Comparison of ENCODE assay signal across 19 cellular contexts in the genomic region with DNA sequence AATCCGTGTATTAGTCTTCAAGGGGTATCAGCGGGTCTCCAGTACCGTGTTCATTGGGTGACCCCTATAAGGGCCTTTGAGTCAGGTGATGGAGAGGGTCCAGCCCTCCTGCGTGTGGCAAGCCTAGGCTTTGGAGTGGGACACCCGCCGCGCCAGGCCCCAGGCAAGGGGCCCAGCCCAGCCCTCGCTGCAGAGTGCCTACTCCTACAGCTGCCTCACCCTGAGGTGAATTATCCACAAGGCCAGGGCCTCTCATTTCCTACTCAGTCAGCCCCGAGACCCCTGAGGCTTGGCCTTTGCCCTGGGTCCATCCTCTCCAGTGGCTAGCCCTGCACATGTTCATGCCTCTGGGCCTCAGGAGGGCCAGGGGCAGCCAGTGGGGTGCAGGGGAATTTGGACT. TPM values are rescaled to one million over a fixed set of nuclear protein-coding genes. Genes with fewer than 3 reads are reported as not detected.
DNase-seq lines count a peak whose midpoint lies in the region; ATAC-seq, FAIRE-seq and TF ChIP-seq lines count a peak whose summit lies in the region.
"Had no signal": no experiment of that assay in that cellular context is flagged by ENCODE, and none has a peak within 500 bp of the region (broad histone marks: within the 10 kb centered on the region; RNA-seq: fewer than 3 reads in every experiment).

No MANE protein-coding gene starts in this region.

- H3K36me3 ChIP-seq in K562 (ENCODE audit: control insufficient read depth, insufficient read depth, low read length) (no peaks in the 10 kb centered on the region), upper lobe of right lung (no peaks in the 10 kb centered on the region)
- H3K36me3 ChIP-seq: BLaER1 treated with 17β-estradiol and CSF1 and Interleukin-3, amounts not matched to agents 10 nM and 100 nM; HAP-1 had no signal

- in situ Hi-C loops in K562 (cut with MboI), result no loop called here

- no peaks in the 10 kb centered on the region for H4K20me1 ChIP-seq in K562 (replicated peaks; ENCODE audit: control insufficient read depth, insufficient read depth, low read length)
- H4K20me1 ChIP-seq: BLaER1 treated with 17β-estradiol and CSF1 and Interleukin-3, amounts not matched to agents 10 nM and 100 nM had no signal

- CTCF ChIA-PET in K562 (lab: Yijun Ruan, JAX; ENCODE audit: low intra/inter-chr PET ratio), result no interaction called here

- DNase-seq in Right ventricle myocardium inferior (ENCODE audit: missing footprints), result peak; percentile 46
- no peak for DNase-seq in cardiac septum (ENCODE audit: low spot score)
- DNase-seq in K562 (ENCODE audit: extremely low read depth in 1 of 4, low spot score in 3 of 4), result no peak
- DNase-seq in mesenteric fat pad (ENCODE audit: low spot score), result peak; percentile 83
- peak; percentile 49 for DNase-seq in upper lobe of right lung
- DNase-seq in SIG-M5 treated with dmso at 0.1 percent for 504 hours (lab: John Stamatoyannopoulos, UW; ENCODE audit: unreplicated experiment), result no peak
- DNase-seq: Calu3; CD8-positive, alpha-beta T cell; DMS 273 treated with DMSO at 0.1 percent for 48 hours; DMS53; DND-41; EL; GM23248 had no signal

- no peaks in the 10 kb centered on the region for H3K9me1 ChIP-seq in K562 (ENCODE audit: control insufficient read depth, insufficient read depth, low read length)

- TF ChIP-seq CTCF in K562 (IDR thresholded peaks at IDR 0.05 in 2 of 3, conservative IDR thresholded peaks at IDR 0.05 in 1 of 3; ENCODE audit: insufficient read depth in 2 of 3, low read depth in 1 of 3, low read length in 3 of 3) (no peak), upper lobe of right lung (IDR thresholded peaks at IDR 0.05) (no peak)

- POLR2A ChIA-PET in K562 (lab: Yijun Ruan, JAX), result interaction anchor here (1.1 to 1.4 kb wide), 3 partner anchors 10 to 15 kb away, joined by 3 to 6 read pairs (median 3); no protein-coding TSS in a partner anchor

- H3K4me2 ChIP-seq in K562 (ENCODE audit: insufficient read depth, low read length), result no peak overlapping the region

- no peak for TF ChIP-seq EP300 in K562 (IDR thresholded peaks at IDR 0.05; ENCODE audit: low read length)

- no peak overlapping the region for H2AFZ ChIP-seq in K562 (ENCODE audit: low read depth, low read length)
- H2AFZ ChIP-seq: GM23248 had no signal

- no TSS peak for BruUV-seq in K562 (replicated peaks; lab: Mats Ljungman, UMichigan)

- no peaks in the 10 kb centered on the region for H3K79me2 ChIP-seq in K562 (ENCODE audit: control insufficient read depth, insufficient read depth, low read length)

- 0 out of 4 replicates have a peak overlapping the region, but pooled peaks of 1 of the 2 experiments have one; percentile 6 for H3K9ac ChIP-seq in K562 (ENCODE audit: insufficient read depth in 1 of 2, low read depth in 2 of 2, low read length in 2 of 2)
- H3K9ac ChIP-seq: BLaER1 treated with 17β-estradiol and CSF1 and Interleukin-3, amounts not matched to agents 10 nM and 100 nM; GM23248 had no signal

- FAIRE-seq in K562 (lab: Jason Lieb, UNC), result no peak
- FAIRE-seq: GM12878, GM19239, HTR-8/SVneo had no signal

- TF ChIP-seq RAD21 in K562 (CRISPR knock-in tag; conservative IDR thresholded peaks at IDR 0.05 in 1 of 2, IDR thresholded peaks at IDR 0.05 in 1 of 2), result no peak

- H3K4me3 ChIP-seq in K562, result no peak overlapping the region
- H3K4me3 ChIP-seq in upper lobe of right lung, result no peak overlapping the region
- H3K4me3 ChIP-seq: BLaER1 treated with 17β-estradiol and CSF1 and Interleukin-3, amounts not matched to agents 10 nM and 100 nM; GM12878; GM23248; HAP-1 had no signal

- intact Hi-C loops in Right ventricle myocardium inferior (cut with DNase I), result no loop called here
- intact Hi-C loops in cardiac septum (cut with DNase I), result loop anchor here (10.0 kb wide), 1 partner anchor 233 kb away; no protein-coding TSS in a partner anchor
- intact Hi-C loops in K562 (cut with micrococcal nuclease), result loop anchor here (10.0 kb wide), 1 partner anchor 703 kb away; no protein-coding TSS in a partner anchor
- intact Hi-C loops in upper lobe of right lung (cut with DNase I), result no loop called here

- WGBS in K562 (ENCODE audit: insufficient coverage, low coverage, missing lambda C conversion rate), result 65% methylated on average over 9 of the region's 9 CpGs

- peaks cover 14 to 32% of the 10 kb centered on the region in 2 experiments; a peak in 4 of 5 replicates for H3K4me1 ChIP-seq in K562 (replicated peaks in 1 of 2; ENCODE audit: control insufficient read depth in 2 of 2, insufficient read depth in 2 of 2, low read length in 2 of 2)
- H3K4me1 ChIP-seq in upper lobe of right lung, result peaks cover 9% of the 10 kb centered on the region

- no peaks in the 10 kb centered on the region for H3K9me3 ChIP-seq in K562 (replicated peaks; ENCODE audit: control insufficient read depth, insufficient read depth, low read depth, low read length)
- no peaks in the 10 kb centered on the region for H3K9me3 ChIP-seq in upper lobe of right lung
- H3K9me3 ChIP-seq: BLaER1 treated with 17β-estradiol and CSF1 and Interleukin-3, amounts not matched to agents 10 nM and 100 nM; HAP-1 had no signal

- no peak for TF ChIP-seq POLR2A in K562 (conservative IDR thresholded peaks at IDR 0.05)

- H3K27ac ChIP-seq in K562 (ENCODE audit: extremely low read depth, low read depth, low read length), result no peak overlapping the region
- no peak overlapping the region for H3K27ac ChIP-seq in upper lobe of right lung
- H3K27ac ChIP-seq: BLaER1 treated with 17β-estradiol and CSF1 and Interleukin-3, amounts not matched to agents 10 nM and 100 nM; GM23248 had no signal

- ATAC-seq in Right ventricle myocardium inferior (no peak), K562 (no peak), upper lobe of right lung (no peak), HG03460 (IDR thresholded peaks at IDR 0.05; ENCODE audit: unreplicated experiment) (no peak)
- ATAC-seq: CD8-positive, alpha-beta T cell; GM12878 had no signal

- H3K27me3 ChIP-seq in K562 (ENCODE audit: control insufficient read depth in 2 of 2, insufficient read depth in 2 of 2, low read length in 2 of 2) (no peaks in the 10 kb centered on the region; a peak in 1 of 5 replicates), upper lobe of right lung (no peaks in the 10 kb centered on the region)

TF ChIP-seq in K562, 482 proteins besides CTCF, POLR2A, EP300 and RAD21:
- TF ChIP-seq TBL1XR1 (IDR thresholded peaks at IDR 0.05; ENCODE audit: low read length in 2 of 2), result no peak
- TF ChIP-seq, protein P1, sequence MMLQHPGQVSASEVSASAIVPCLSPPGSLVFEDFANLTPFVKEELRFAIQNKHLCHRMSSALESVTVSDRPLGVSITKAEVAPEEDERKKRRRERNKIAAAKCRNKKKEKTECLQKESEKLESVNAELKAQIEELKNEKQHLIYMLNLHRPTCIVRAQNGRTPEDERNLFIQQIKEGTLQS (IDR thresholded peaks at IDR 0.05), result no peak
- TF ChIP-seq, protein P1 (CRISPR knock-in tag; conservative IDR thresholded peaks at IDR 0.05), result no peak
- TF ChIP-seq POLR2G (IDR thresholded peaks at IDR 0.05; ENCODE audit: low read depth, low read length), result peak; percentile 50
- TF ChIP-seq, protein P2, sequence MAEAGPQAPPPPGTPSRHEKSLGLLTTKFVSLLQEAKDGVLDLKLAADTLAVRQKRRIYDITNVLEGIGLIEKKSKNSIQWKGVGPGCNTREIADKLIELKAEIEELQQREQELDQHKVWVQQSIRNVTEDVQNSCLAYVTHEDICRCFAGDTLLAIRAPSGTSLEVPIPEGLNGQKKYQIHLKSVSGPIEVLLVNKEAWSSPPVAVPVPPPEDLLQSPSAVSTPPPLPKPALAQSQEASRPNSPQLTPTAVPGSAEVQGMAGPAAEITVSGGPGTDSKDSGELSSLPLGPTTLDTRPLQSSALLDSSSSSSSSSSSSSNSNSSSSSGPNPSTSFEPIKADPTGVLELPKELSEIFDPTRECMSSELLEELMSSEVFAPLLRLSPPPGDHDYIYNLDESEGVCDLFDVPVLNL (CRISPR knock-in tag; IDR thresholded peaks at IDR 0.05; ENCODE audit: low read depth), result no peak

RNA-seq across cellular contexts. Expression of a gene that starts 45.1 kb away (rescaled TPM):
- 19.4 TPM for total RNA-seq in Right ventricle myocardium inferior
- total RNA-seq in cardiac septum, result 18.9 TPM
- total RNA-seq in K562 (2011; cell fraction: chromatin; rRNA removed; ENCODE audit: low replicate concordance), result 22.9 and 46.7 TPM in 2 replicates
- total RNA-seq in K562 (2011; cell fraction: nucleolus; rRNA removed), result 19.5 and 19.6 TPM in 2 replicates
- 38.3 and 79.8 TPM in 2 replicates for total RNA-seq in K562 (2011; cell fraction: nucleoplasm; rRNA removed)
- 10.1 and 16.3 TPM in 2 replicates for total RNA-seq in K562 (2014; rRNA removed)
- 14.2 and 15.4 TPM in 2 replicates for total RNA-seq in K562 (2014; rRNA removed; fragmentation: Illumina TruSeq; extraction: Trizol)
- 9.0 and 9.5 TPM in 2 replicates for total RNA-seq in K562 (2015; rRNA removed; fragmentation: Illumina TruSeq; extraction: Trizol)
- 17.0 and 18.2 TPM in 2 replicates for total RNA-seq in K562 (2021)
- 13.1 and 16.5 TPM in 2 replicates for polyA plus RNA-seq in K562 (2011; rRNA removed)
- polyA plus RNA-seq in K562 (2011; cell fraction: cytosol; rRNA removed), result 3.9 and 6.4 TPM in 2 replicates
- 5.9 and 7.9 TPM in 2 replicates for polyA plus RNA-seq in K562 (2011; cell fraction: nucleus; rRNA removed)
- polyA plus RNA-seq in K562 (2012), result 10.4 and 13.3 TPM in 2 replicates
- 10.7 and 11.4 TPM in 2 replicates for polyA plus RNA-seq in K562 (2014; fragmentation: Illumina TruSeq; extraction: Trizol)
- 10 to 100 TPM; 24.3 to 35.3 TPM for polyA plus RNA-seq in K562 (2014; fragmentation: Nextera tagmentation; extraction: Ambion mirVana)
- 20.9 and 23.8 TPM in 2 replicates for polyA plus RNA-seq in K562 (2014; rRNA removed)
- polyA minus RNA-seq in K562 (2011; rRNA and poly(A)+ RNA removed), result 6.4 and 7.7 TPM in 2 replicates
- 1.6 and 2.5 TPM in 2 replicates for polyA minus RNA-seq in K562 (2011; cell fraction: cytosol; rRNA and poly(A)+ RNA removed)
- polyA minus RNA-seq in K562 (2011; cell fraction: nucleus; rRNA and poly(A)+ RNA removed), result 7.5 and 10.7 TPM in 2 replicates
- total RNA-seq in mesenteric fat pad, result 9.6 TPM
- 9.9 TPM for total RNA-seq in upper lobe of right lung

Comparison
In these comparisons a context has a peak if more than half of its experiments do, and no peak if none do; other contexts are left out.
1. DNase-seq: peak in Right ventricle myocardium inferior (single experiment), mesenteric fat pad (single experiment) and upper lobe of right lung (single experiment); none in cardiac septum (single experiment), K562 (0 of 4) and SIG-M5 treated with dmso at 0.1 percent for 504 hours (single experiment).
2. intact Hi-C loops: an anchor here in cardiac septum (10.0 kb wide) and K562 (10.0 kb wide); none called in Right ventricle myocardium inferior and upper lobe of right lung.